ENCODE assay signal across 15 cellular contexts in genomic region chr22:37565830-37566229, GRCh38. TPM values are rescaled to one million over a fixed set of nuclear protein-coding genes. Genes with fewer than 3 reads are reported as not detected.
DNase-seq lines count a peak whose midpoint lies in the region; ATAC-seq, FAIRE-seq and TF ChIP-seq lines count a peak whose summit lies in the region.
"Had no signal": no experiment of that assay in that cellular context is flagged by ENCODE, and none has a peak within 500 bp of the region (broad histone marks: within the 10 kb centered on the region; RNA-seq: fewer than 3 reads in every experiment).

No MANE protein-coding gene starts in this region.

- DNase-seq in CD4-positive, CD25-positive, alpha-beta regulatory T cell, result no peak
- no peak for DNase-seq in PC-9
- DNase-seq in esophagus muscularis mucosa (ENCODE audit: extremely low spot score), result no peak
- DNase-seq in sigmoid colon, result no peak
- no peak for DNase-seq in testis
- DNase-seq in superior temporal gyrus (ENCODE audit: extremely low spot score), result no peak
- DNase-seq in H54 (ENCODE audit: insufficient read length, low spot score), result no peak
- DNase-seq: GOT3, NCI-H2029 had no signal

- peaks cover 47% of the 10 kb centered on the region for H4K20me1 ChIP-seq in PC-9 (ENCODE audit: insufficient read depth)

- TF ChIP-seq CTCF in PC-9 (conservative IDR thresholded peaks at IDR 0.05) (no peak), esophagus muscularis mucosa (IDR thresholded peaks at IDR 0.05) (no peak), sigmoid colon (IDR thresholded peaks at IDR 0.05) (no peak), testis (IDR thresholded peaks at IDR 0.05) (no peak)

- no peak overlapping the region for H3K27ac ChIP-seq in CD4-positive, CD25-positive, alpha-beta regulatory T cell (ENCODE audit: insufficient read depth, low read length, poor library complexity, severe bottlenecking)
- H3K27ac ChIP-seq in PC-9 (peak overlapping the region; percentile 81), esophagus muscularis mucosa (replicated peaks in 1 of 4) (peak overlapping the region; percentile 15 to 64 (median 53)), sigmoid colon (peak overlapping the region; percentile 46 to 99 (median 76)), testis (peak overlapping the region in 1 of 2 donors; percentile 45)
- H3K27ac ChIP-seq: HL-60 had no signal

- H3K9me2 ChIP-seq in PC-9 (ENCODE audit: insufficient read depth), result no peaks in the 10 kb centered on the region

- H3K4me2 ChIP-seq in PC-9, result peak overlapping the region; percentile 39; the same call in 1 of the 2 replicates

- H3K4me1 ChIP-seq in CD4-positive, CD25-positive, alpha-beta regulatory T cell (ENCODE audit: control insufficient read depth, insufficient read depth, low read length, poor library complexity, severe bottlenecking), result peaks cover 35% of the 10 kb centered on the region
- peaks cover 89% of the 10 kb centered on the region for H3K4me1 ChIP-seq in PC-9 (replicated peaks; ENCODE audit: insufficient read depth)
- peaks cover 68 to 94% (median 83%) of the 10 kb centered on the region in 4 donors for H3K4me1 ChIP-seq in esophagus muscularis mucosa
- peaks cover 0 to 83% (median 72%) of the 10 kb centered on the region in 4 donors for H3K4me1 ChIP-seq in sigmoid colon
- peaks cover 49% of the 10 kb centered on the region for H3K4me1 ChIP-seq in testis

- peaks cover 81% of the 10 kb centered on the region for H3F3A ChIP-seq in PC-9 (ENCODE audit: insufficient read depth, low read depth)

- CTCF ChIA-PET in PC-9 (lab: Charles Lee), result interaction anchor here (1.3 to 4.9 kb wide), 2 partner anchors 20 to 36 kb away, joined by 8 to 52 read pairs; no protein-coding TSS in a partner anchor

- H3K4me3 ChIP-seq in CD4-positive, CD25-positive, alpha-beta regulatory T cell (ENCODE audit: low read depth, low read length), result no peak overlapping the region
- H3K4me3 ChIP-seq in PC-9, result no peak overlapping the region
- H3K4me3 ChIP-seq in esophagus muscularis mucosa, result no peak overlapping the region
- no peak overlapping the region for H3K4me3 ChIP-seq in sigmoid colon
- no peak overlapping the region for H3K4me3 ChIP-seq in testis
- H3K4me3 ChIP-seq: ovary had no signal

- TF ChIP-seq POLR2A in esophagus muscularis mucosa (IDR thresholded peaks at IDR 0.05; ENCODE audit: low read depth) (no peak), sigmoid colon (IDR thresholded peaks at IDR 0.05) (no peak), testis (IDR thresholded peaks at IDR 0.05) (no peak), H54 (IDR thresholded peaks at IDR 0.05; ENCODE audit: low read depth, low read length) (no peak)

- H3K27ac Mint-ChIP-seq in CD4-positive, CD25-positive, alpha-beta regulatory T cell, result no peak overlapping the region

- no peaks in the 10 kb centered on the region for H3K9me3 Mint-ChIP-seq in CD4-positive, CD25-positive, alpha-beta regulatory T cell

- H3K79me2 ChIP-seq in PC-9 (ENCODE audit: low read depth), result peaks cover 66% of the 10 kb centered on the region

- peaks cover 10% of the 10 kb centered on the region for H3K27me3 ChIP-seq in CD4-positive, CD25-positive, alpha-beta regulatory T cell (ENCODE audit: control insufficient read depth, insufficient read depth, low read length)
- H3K27me3 ChIP-seq in PC-9 (ENCODE audit: insufficient read depth, low read depth), result no peaks in the 10 kb centered on the region
- H3K27me3 ChIP-seq in esophagus muscularis mucosa, result peaks cover 0 to 37% (median 2%) of the 10 kb centered on the region in 4 donors
- peaks cover 0 to 6% (median 0%) of the 10 kb centered on the region in 3 donors for H3K27me3 ChIP-seq in sigmoid colon
- no peaks in the 10 kb centered on the region for H3K27me3 ChIP-seq in testis
- H3K27me3 ChIP-seq: ovary had no signal

- POLR2A ChIA-PET in PC-9 (lab: Charles Lee; ENCODE audit: unreplicated experiment), result interaction anchor here (0.6 kb wide), 1 partner anchor 331 kb away, joined by 3 read pairs; no protein-coding TSS in a partner anchor

- no peak overlapping the region for H2AFZ ChIP-seq in PC-9

- no peak for ATAC-seq in CD4-positive, CD25-positive, alpha-beta regulatory T cell (ENCODE audit: low read depth in 2 of 2)
- ATAC-seq in HG02610 (IDR thresholded peaks at IDR 0.05; ENCODE audit: unreplicated experiment), result no peak

- TF ChIP-seq EP300 in esophagus muscularis mucosa (IDR thresholded peaks at IDR 0.05) (no peak), sigmoid colon (IDR thresholded peaks at IDR 0.05) (no peak)

- peak overlapping the region in 3 of 4 donors; percentile 7 to 74 (median 38) for H3K4me3 Mint-ChIP-seq in CD4-positive, CD25-positive, alpha-beta regulatory T cell

- BruUV-seq in PC-9 (replicated peaks; lab: Mats Ljungman, UMichigan), result no TSS peak

- intact Hi-C loops in PC-9 (cut with micrococcal nuclease; ENCODE audit: unreplicated experiment) (loop anchor here (5.0 kb wide), 2 partner anchors 109 to 249 kb away; no protein-coding TSS in a partner anchor), esophagus muscularis mucosa (cut with DNase I) (loop anchor here (10.0 kb wide), 1 partner anchor 251 kb away; no protein-coding TSS in a partner anchor), sigmoid colon (cut with DNase I) (no loop called here), testis (cut with DNase I; ENCODE audit: low total_unique reads) (no loop called here)

- WGBS in esophagus muscularis mucosa, result 59% methylated on average over 17 of the region's 17 CpGs
- WGBS in sigmoid colon, 2 donors, result 53 to 61% methylated on average over 17 of the region's 17 CpGs
- 58 to 65% methylated on average over 7 to 17 of the region's 17 CpGs for WGBS in testis, 2 donors

- H3K9me3 ChIP-seq in CD4-positive, CD25-positive, alpha-beta regulatory T cell (ENCODE audit: control insufficient read depth in 2 of 2, low read length in 2 of 2), result no peaks in the 10 kb centered on the region
- H3K9me3 ChIP-seq in PC-9 (ENCODE audit: insufficient read depth, low read depth) (no peaks in the 10 kb centered on the region), esophagus muscularis mucosa (no peaks in the 10 kb centered on the region), sigmoid colon (no peaks in the 10 kb centered on the region), testis (no peaks in the 10 kb centered on the region)
- H3K9me3 ChIP-seq: ovary had no signal

- H3K4me1 Mint-ChIP-seq in CD4-positive, CD25-positive, alpha-beta regulatory T cell, result peaks cover 5 to 48% (median 20%) of the 10 kb centered on the region in 4 donors

- H3K36me3 Mint-ChIP-seq in CD4-positive, CD25-positive, alpha-beta regulatory T cell, result no peaks in the 10 kb centered on the region

- peaks cover 50% of the 10 kb centered on the region for H3K27me3 Mint-ChIP-seq in CD4-positive, CD25-positive, alpha-beta regulatory T cell

- no peaks in the 10 kb centered on the region for H3K36me3 ChIP-seq in CD4-positive, CD25-positive, alpha-beta regulatory T cell (ENCODE audit: control insufficient read depth, insufficient read depth, low read length)
- H3K36me3 ChIP-seq in PC-9 (ENCODE audit: low read depth) (peaks cover 13% of the 10 kb centered on the region; the same call in 1 of the 2 replicates), esophagus muscularis mucosa (peaks cover 0 to 37% (median 24%) of the 10 kb centered on the region in 4 donors), sigmoid colon (peaks cover 0 to 20% (median 10%) of the 10 kb centered on the region in 4 donors), testis (ENCODE audit: low read depth, missing control alignments) (no peaks in the 10 kb centered on the region)

- FAIRE-seq in H54 (lab: Jason Lieb, UNC), result no peak

RNA-seq across cellular contexts. Expression of gene CDC42EP1, which starts 5.5 kb away (rescaled TPM):
- not detected for total RNA-seq in CD4-positive, CD25-positive, alpha-beta regulatory T cell
- not detected for polyA plus RNA-seq in CD4-positive, CD25-positive, alpha-beta regulatory T cell
- total RNA-seq in PC-9 (2021), result 94.0 and 110 TPM in 2 replicates
- total RNA-seq in esophagus muscularis mucosa, result 10 to 100 TPM; 19.9 to 38.1 (median 36.7) TPM
- 10 to 100 TPM; 14.6 to 28.0 (median 20.7) TPM for total RNA-seq in sigmoid colon
- 10 to 100 TPM; 22.2 to 64.1 (median 24.6) TPM for polyA plus RNA-seq in sigmoid colon
- 10 to 100 TPM; 73.9 to 87.4 TPM for total RNA-seq in testis
- 49.0 TPM for polyA plus RNA-seq in testis (ENCODE audit: insufficient read depth, low read depth, low replicate concordance)

RNA-seq across cellular contexts. Expression of gene LGALS2, which starts 14.1 kb away (rescaled TPM):
- not detected for total RNA-seq in CD4-positive, CD25-positive, alpha-beta regulatory T cell
- under 1 TPM in 2 of 4 donors, not detected in 2; 0.41 to 0.49 TPM for polyA plus RNA-seq in CD4-positive, CD25-positive, alpha-beta regulatory T cell
- not detected in 2 replicates for total RNA-seq in PC-9 (2021)
- not detected for total RNA-seq in esophagus muscularis mucosa
- not detected for total RNA-seq in sigmoid colon
- polyA plus RNA-seq in sigmoid colon, result 100 to 1,000 TPM in 2 of 3 donors, 10 to 100 TPM in 1; 61.9 to 155 (median 147) TPM
- not detected for total RNA-seq in testis
- 8.1 TPM for polyA plus RNA-seq in testis (ENCODE audit: insufficient read depth, low read depth, low replicate concordance)
- total RNA-seq: epithelial cell of proximal tubule, LHCN-M2, RPMI7951 had no signal

RNA-seq across cellular contexts. Expression of gene GGA1, which starts 42.8 kb away (rescaled TPM):
- total RNA-seq in CD4-positive, CD25-positive, alpha-beta regulatory T cell, result 69.7 TPM
- polyA plus RNA-seq in CD4-positive, CD25-positive, alpha-beta regulatory T cell, result 10 to 100 TPM; 14.0 to 19.8 (median 16.8) TPM
- total RNA-seq in PC-9 (2021), result 99.2 and 102 TPM in 2 replicates
- 10 to 100 TPM; 30.3 to 44.7 (median 40.9) TPM for total RNA-seq in esophagus muscularis mucosa
- total RNA-seq in sigmoid colon, result 10 to 100 TPM; 26.4 to 59.8 (median 42.3) TPM
- polyA plus RNA-seq in sigmoid colon, result 10 to 100 TPM; 25.2 to 77.4 (median 34.4) TPM
- 100 to 1,000 TPM; 274 to 359 TPM for total RNA-seq in testis
- 354 TPM for polyA plus RNA-seq in testis (ENCODE audit: insufficient read depth, low read depth, low replicate concordance)

RNA-seq across cellular contexts. Expression of gene CARD10, which starts 46.6 kb away (rescaled TPM):
- not detected for total RNA-seq in CD4-positive, CD25-positive, alpha-beta regulatory T cell
- polyA plus RNA-seq in CD4-positive, CD25-positive, alpha-beta regulatory T cell, result not detected
- total RNA-seq in PC-9 (2021) (63.9 and 76.7 TPM in 2 replicates), esophagus muscularis mucosa (10 to 100 TPM in 2 of 4 donors, 1 to 10 TPM in 2; 6.0 to 15.3 (median 8.8) TPM), sigmoid colon (1 to 10 TPM; 2.8 to 8.6 (median 3.5) TPM), testis (100 to 1,000 TPM in 1 of 2 donors, 10 to 100 TPM in 1; 89.8 to 113 TPM)
- polyA plus RNA-seq in sigmoid colon (10 to 100 TPM; 31.8 to 41.0 (median 37.7) TPM), testis (ENCODE audit: insufficient read depth, low read depth, low replicate concordance) (42.6 TPM)

Comparison
In these comparisons a context has a peak if more than half of its experiments do, and no peak if none do; other contexts are left out.
1. RNA of gene CDC42EP1, which starts 5.5 kb away (total RNA-seq): 94.0 to 110 TPM in PC-9, 73.9 to 87.4 TPM in testis, 19.9 to 38.1 TPM in esophagus muscularis mucosa and 14.6 to 28.0 TPM in sigmoid colon; not detected in CD4-positive, CD25-positive, alpha-beta regulatory T cell (single experiment); every median in the first group is over 10 times any median in the second.
2. intact Hi-C loops: an anchor here in PC-9 (5.0 kb wide) and esophagus muscularis mucosa (10.0 kb wide); none called in sigmoid colon and testis.